Comparison of ENCODE assay signal across 21 cellular contexts in genomic region chr9:16461851-16462250, GRCh38.
"Had no signal": no experiment of that assay in that cellular context is flagged by ENCODE, and none has a peak within 500 bp of the region (broad histone marks: within the 10 kb centered on the region; RNA-seq: fewer than 3 reads in every experiment).

No MANE protein-coding gene starts in this region.

- H3K4me3 Mint-ChIP-seq: activated T-cell treated with anti-CD3 and anti-CD28 coated beads, Interleukin-2, amount 50 U/mL, for 72 hours; naive B cell; stimulated activated memory B cell treated with anti-CD40 and anti-IgM and Interleukin-4, amounts not matched to agents 10 μg/mL and 1 μg/mL and 100 μg/mL, for 72 hours had no signal

- H3K36me3 Mint-ChIP-seq: naive B cell; stimulated activated memory B cell treated with anti-CD40 and anti-IgM and Interleukin-4, amounts not matched to agents 10 μg/mL and 1 μg/mL and 100 μg/mL, for 72 hours had no signal

- H3K27ac Mint-ChIP-seq: activated T-cell treated with anti-CD3 and anti-CD28 coated beads, Interleukin-2, amount 50 U/mL, for 72 hours; naive B cell; stimulated activated memory B cell treated with anti-CD40 and anti-IgM and Interleukin-4, amounts not matched to agents 10 μg/mL and 1 μg/mL and 100 μg/mL, for 72 hours had no signal

- H3K27ac ChIP-seq: breast epithelium, left lung, psoas muscle, right lobe of liver, testis, upper lobe of left lung had no signal

- H3K4me1 ChIP-seq: breast epithelium, testis, upper lobe of left lung had no signal

- H3K27me3 ChIP-seq: breast epithelium, left lung, right lobe of liver, testis, upper lobe of left lung had no signal

- ATAC-seq: activated T-cell treated with anti-CD3 and anti-CD28 coated beads, Interleukin-2, amount 50 U/mL, for 72 hours; mucosa of descending colon; right lobe of liver; stimulated activated memory B cell treated with anti-CD40 and anti-IgM and Interleukin-4, amounts not matched to agents 10 μg/mL and 1 μg/mL and 100 μg/mL, for 72 hours had no signal

- DNase-seq: activated effector memory CD4-positive, alpha-beta T cell treated with anti-CD3 and anti-CD28 coated beads, Interleukin-2, amount 50 U/mL, for 16 hours; activated naive CD4-positive, alpha-beta T cell treated with anti-CD3 and anti-CD28 coated beads, Interleukin-2, amount 50 U/mL, for 16 hours; activated T-cell treated with anti-CD3 and anti-CD28 coated beads, Interleukin-2, amount 50 U/mL, for 72 hours; cerebellar nuclear complex; cortex of kidney; erythroblast; left lung; mammary epithelial cell; mucosa of descending colon; naive B cell; psoas muscle; right lobe of liver; stimulated activated CD4-positive, alpha-beta T cell treated with anti-CD3 and anti-CD28 coated beads, Interleukin-4, amount 100 ng/mL, for 24 hours; T-helper 9 cell; testis had no signal

- H3K9me3 ChIP-seq: breast epithelium, left lung, mucosa of descending colon, psoas muscle, right lobe of liver, testis, upper lobe of left lung had no signal

- H3K27me3 Mint-ChIP-seq: naive B cell; stimulated activated memory B cell treated with anti-CD40 and anti-IgM and Interleukin-4, amounts not matched to agents 10 μg/mL and 1 μg/mL and 100 μg/mL, for 72 hours had no signal

- H3K4me3 ChIP-seq: breast epithelium, left lung, mucosa of descending colon, psoas muscle, right lobe of liver, testis, upper lobe of left lung had no signal

- H3K4me1 Mint-ChIP-seq: naive B cell; stimulated activated memory B cell treated with anti-CD40 and anti-IgM and Interleukin-4, amounts not matched to agents 10 μg/mL and 1 μg/mL and 100 μg/mL, for 72 hours had no signal

- H3K36me3 ChIP-seq: breast epithelium, left lung, right lobe of liver, upper lobe of left lung had no signal

- H3K9me3 Mint-ChIP-seq: stimulated activated memory B cell treated with anti-CD40 and anti-IgM and Interleukin-4, amounts not matched to agents 10 μg/mL and 1 μg/mL and 100 μg/mL, for 72 hours had no signal

- FAIRE-seq: astrocyte, endometrium, frontal cortex had no signal
